8 cellular contexts compared by ENCODE assay signal in genomic region chr3:51994530-51994929, GRCh38. TPM values are rescaled to one million over a fixed set of nuclear protein-coding genes. Genes with fewer than 3 reads are reported as not detected.
DNase-seq lines count a peak whose midpoint lies in the region; ATAC-seq, FAIRE-seq and TF ChIP-seq lines count a peak whose summit lies in the region.

No MANE protein-coding gene starts in this region.

- H3K4me1 ChIP-seq in muscle layer of colon (ENCODE audit: insufficient read depth, low read length), result peaks cover 14% of the 10 kb centered on the region

- H3K27ac ChIP-seq in muscle layer of colon (ENCODE audit: low read depth, low read length), result peak overlapping the region; percentile 71

- DNase-seq in AG10803 (ENCODE audit: low read depth) (no peak), chondrocyte (ENCODE audit: low spot score) (no peak), H4 (ENCODE audit: low spot score) (no peak), frontal cortex (ENCODE audit: low spot score in 2 of 2) (no peak), NCI-H774 (lab: John Stamatoyannopoulos, UW) (no peak)
- DNase-seq in Jurkat, Clone E6-1 (ENCODE audit: low read depth, low spot score), result no peak

- ATAC-seq in HG03460 (IDR thresholded peaks at IDR 0.05; ENCODE audit: unreplicated experiment), result no peak

- FAIRE-seq in frontal cortex (lab: Jason Lieb, UNC), result no peak

- H3K27me3 ChIP-seq in muscle layer of colon (ENCODE audit: control insufficient read depth in 1 of 2, insufficient read depth in 2 of 2, low read length in 2 of 2), result no peaks in the 10 kb centered on the region

- H3K4me3 Mint-ChIP-seq in chondrocyte (ENCODE audit: unreplicated experiment), result peak overlapping the region; percentile 100

- H3K27me3 Mint-ChIP-seq in chondrocyte (ENCODE audit: low read depth), result peaks cover 2% of the 10 kb centered on the region

- H3K36me3 ChIP-seq in muscle layer of colon (ENCODE audit: insufficient read depth, low read length), result peaks cover 24% of the 10 kb centered on the region

- H3K36me3 Mint-ChIP-seq in chondrocyte (ENCODE audit: low read depth), result peaks cover 12% of the 10 kb centered on the region

- TF ChIP-seq CTCF in AG10803 (conservative IDR thresholded peaks at IDR 0.05; ENCODE audit: low read length) (no peak), chondrocyte (IDR thresholded peaks at IDR 0.05) (no peak)

- no peaks in the 10 kb centered on the region for H3K9me3 ChIP-seq in muscle layer of colon (ENCODE audit: low read length)

- H3K4me3 ChIP-seq in AG10803 (ENCODE audit: low read length) (peak overlapping the region; percentile 99), muscle layer of colon (ENCODE audit: low read depth in 1 of 2, low read length in 2 of 2) (peak overlapping the region in 1 of 2 donors; percentile 98)
- H3K4me3 ChIP-seq in Jurkat, Clone E6-1 (ENCODE audit: low read length), result peak overlapping the region; percentile 84

- H3K9ac ChIP-seq in muscle layer of colon (ENCODE audit: low read length), result peak overlapping the region; percentile 90

- no peaks in the 10 kb centered on the region for H3K9me3 Mint-ChIP-seq in chondrocyte (ENCODE audit: low read depth)

- H3K4me1 Mint-ChIP-seq in chondrocyte (ENCODE audit: low read depth), result peaks cover 36% of the 10 kb centered on the region

- H3K27ac Mint-ChIP-seq in chondrocyte (ENCODE audit: unreplicated experiment), result peak overlapping the region; percentile 100

RNA-seq across cellular contexts. Expression of gene RPL29, which starts 1.2 kb away (rescaled TPM):
- 2,117 TPM for polyA plus RNA-seq in Jurkat, Clone E6-1 (2012; ENCODE audit: insufficient read depth, insufficient read length)
- 610 to 772 TPM (median 621 TPM) in 3 replicates for total RNA-seq in chondrocyte
- 1,303 and 1,313 TPM in 2 replicates for total RNA-seq in H4 (2014; rRNA removed; shearing (Covaris generic))
- 852 TPM for total RNA-seq in frontal cortex

RNA-seq across cellular contexts. Expression of gene ACY1, which starts 11.2 kb away (rescaled TPM):
- polyA plus RNA-seq in Jurkat, Clone E6-1 (2012; ENCODE audit: insufficient read depth, insufficient read length), result 51.1 TPM
- total RNA-seq in chondrocyte, result 21.1 to 24.5 TPM (median 21.7 TPM) in 3 replicates
- 35.6 and 41.7 TPM in 2 replicates for total RNA-seq in H4 (2014; rRNA removed; shearing (Covaris generic))
- total RNA-seq in frontal cortex, result 3.3 TPM

RNA-seq across cellular contexts. Expression of gene ABHD14A, which starts 19.7 kb away (rescaled TPM):
- 20.5 TPM for polyA plus RNA-seq in Jurkat, Clone E6-1 (2012; ENCODE audit: insufficient read depth, insufficient read length)
- 10.0 to 19.4 TPM (median 10.2 TPM) in 3 replicates for total RNA-seq in chondrocyte
- 8.0 and 13.9 TPM in 2 replicates for total RNA-seq in H4 (2014; rRNA removed; shearing (Covaris generic))
- 22.8 TPM for total RNA-seq in frontal cortex

RNA-seq across cellular contexts. Expression of gene ABHD14B, which starts 20.7 kb away (rescaled TPM):
- polyA plus RNA-seq in Jurkat, Clone E6-1 (2012; ENCODE audit: insufficient read depth, insufficient read length), result 64.1 TPM
- total RNA-seq in chondrocyte, result 24.3 to 38.0 TPM (median 25.7 TPM) in 3 replicates
- total RNA-seq in H4 (2014; rRNA removed; shearing (Covaris generic)), result 3.2 and 12.5 TPM in 2 replicates
- 1.6 TPM for total RNA-seq in frontal cortex

RNA-seq across cellular contexts. Expression of gene PCBP4, which starts 27.3 kb away (rescaled TPM):
- polyA plus RNA-seq in Jurkat, Clone E6-1 (2012; ENCODE audit: insufficient read depth, insufficient read length), result 39.1 TPM
- total RNA-seq in chondrocyte, result 35.5 to 63.8 TPM (median 55.7 TPM) in 3 replicates
- total RNA-seq in H4 (2014; rRNA removed; shearing (Covaris generic)), result 27.0 and 31.0 TPM in 2 replicates
- 45.7 TPM for total RNA-seq in frontal cortex
